Comparison of ENCODE assay signal across 7 cellular contexts in the genomic region with DNA sequence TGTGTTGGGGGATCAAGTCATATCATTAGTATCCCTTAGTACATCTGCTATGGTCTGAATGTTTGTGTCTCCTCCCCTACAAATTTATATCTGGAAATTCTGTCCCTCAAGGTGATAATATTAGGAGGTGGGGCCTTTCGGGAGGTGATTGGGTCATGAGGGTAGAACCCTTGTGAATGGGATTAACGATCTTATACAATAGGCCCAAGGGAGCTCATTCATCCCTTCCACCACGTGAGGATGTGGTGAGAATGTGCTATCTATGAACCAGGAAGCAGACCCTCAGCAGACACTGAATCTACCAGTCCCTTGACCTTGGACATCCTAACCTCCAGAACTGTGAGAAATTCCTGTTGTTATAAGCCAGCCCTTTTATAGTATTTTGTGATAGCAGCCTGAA.
"Had no signal": no experiment of that assay in that cellular context is flagged by ENCODE, and none has a peak within 500 bp of the region (broad histone marks: within the 10 kb centered on the region; RNA-seq: fewer than 3 reads in every experiment).

No MANE protein-coding gene starts in this region.

- DNase-seq: IMR-90, KBM-7, KG1 had no signal

- FAIRE-seq: HepG2, HTR-8/SVneo, K562 had no signal

- ATAC-seq: HepG2, K562 had no signal

- H3K4me3 ChIP-seq: K562 had no signal

- H3K27ac ChIP-seq: HL-60 had no signal
